In genomic region chr5:159826351-159827222, GRCh38 we compare ENCODE assay signal across 9 cellular contexts.
DNase-seq lines count a peak whose midpoint lies in the region; ATAC-seq and TF ChIP-seq lines count a peak whose summit lies in the region.
"Had no signal": no experiment of that assay in that cellular context is flagged by ENCODE, and none has a peak within 500 bp of the region (broad histone marks: within the 10 kb centered on the region; RNA-seq: fewer than 3 reads in every experiment).

No MANE protein-coding gene starts in this region.

- H3K27me3 Mint-ChIP-seq in activated naive CD8-positive, alpha-beta T cell treated with anti-CD3 and anti-CD28 coated beads, Interleukin-2, amount 50 U/mL, for 24 hours: peaks cover 29% of the 10 kb centered on the region
- peaks cover 9% of the 10 kb centered on the region for H3K27me3 Mint-ChIP-seq in activated naive CD8-positive, alpha-beta T cell treated with anti-CD3 and anti-CD28 coated beads for 36 hours
- H3K27me3 Mint-ChIP-seq: CD4-positive, CD25-positive, alpha-beta regulatory T cell had no signal

- no peaks in the 10 kb centered on the region for H3K36me3 Mint-ChIP-seq in activated naive CD8-positive, alpha-beta T cell treated with anti-CD3 and anti-CD28 coated beads, Interleukin-2, amount 50 U/mL, for 24 hours (ENCODE audit: low read depth)
- H3K36me3 Mint-ChIP-seq in activated naive CD8-positive, alpha-beta T cell treated with anti-CD3 and anti-CD28 coated beads for 36 hours: no peaks in the 10 kb centered on the region
- H3K36me3 Mint-ChIP-seq: CD4-positive, CD25-positive, alpha-beta regulatory T cell had no signal

- H3K9me3 Mint-ChIP-seq in activated naive CD8-positive, alpha-beta T cell treated with anti-CD3 and anti-CD28 coated beads, Interleukin-2, amount 50 U/mL, for 24 hours: no peaks in the 10 kb centered on the region
- no peaks in the 10 kb centered on the region for H3K9me3 Mint-ChIP-seq in activated naive CD8-positive, alpha-beta T cell treated with anti-CD3 and anti-CD28 coated beads for 36 hours

- POLR2A ChIA-PET in RWPE1 (lab: Yijun Ruan, JAX; ENCODE audit: low non-redundant PET): no interaction called here

- peak; percentile 36 for ATAC-seq in activated naive CD8-positive, alpha-beta T cell treated with anti-CD3 and anti-CD28 coated beads, Interleukin-2, amount 50 U/mL, for 24 hours
- ATAC-seq in HG03039 (IDR thresholded peaks at IDR 0.05; ENCODE audit: unreplicated experiment): peak; percentile 93

- no peak for DNase-seq in activated naive CD8-positive, alpha-beta T cell treated with anti-CD3 and anti-CD28 coated beads, Interleukin-2, amount 50 U/mL, for 24 hours
- no peak for DNase-seq in activated naive CD8-positive, alpha-beta T cell treated with anti-CD3 and anti-CD28 coated beads for 36 hours
- DNase-seq in RWPE1 (ENCODE audit: low spot score) (peak; percentile 86), iris pigment epithelial cell (ENCODE audit: low read depth) (peak; percentile 86), GF-D8 (lab: John Stamatoyannopoulos, UW) (no peak), NCI-H2227 treated with DMSO at 0.1 percent for 48 hours (lab: John Stamatoyannopoulos, UW) (no peak), activated gamma-delta T cell treated with Interleukin-2 at 50 U/mL for 16 hours (no peak)

- no peak overlapping the region for H3K27ac ChIP-seq in RWPE1

- no peak for TF ChIP-seq CTCF in RWPE1 (conservative IDR thresholded peaks at IDR 0.05; ENCODE audit: low read depth)

- no peak overlapping the region for H3K4me3 Mint-ChIP-seq in activated naive CD8-positive, alpha-beta T cell treated with anti-CD3 and anti-CD28 coated beads, Interleukin-2, amount 50 U/mL, for 24 hours
- H3K4me3 Mint-ChIP-seq in activated naive CD8-positive, alpha-beta T cell treated with anti-CD3 and anti-CD28 coated beads for 36 hours: no peak overlapping the region
- H3K4me3 Mint-ChIP-seq: CD4-positive, CD25-positive, alpha-beta regulatory T cell had no signal

- CTCF ChIA-PET in RWPE1 (lab: Yijun Ruan, JAX): interaction anchor here (0.6 kb wide), 1 partner anchor 20 kb away, joined by 3 read pairs; no protein-coding TSS in a partner anchor

- H3K4me1 Mint-ChIP-seq in activated naive CD8-positive, alpha-beta T cell treated with anti-CD3 and anti-CD28 coated beads, Interleukin-2, amount 50 U/mL, for 24 hours: no peaks in the 10 kb centered on the region
- no peaks in the 10 kb centered on the region for H3K4me1 Mint-ChIP-seq in activated naive CD8-positive, alpha-beta T cell treated with anti-CD3 and anti-CD28 coated beads for 36 hours
- H3K4me1 Mint-ChIP-seq: CD4-positive, CD25-positive, alpha-beta regulatory T cell had no signal

- no peak overlapping the region for H3K27ac Mint-ChIP-seq in activated naive CD8-positive, alpha-beta T cell treated with anti-CD3 and anti-CD28 coated beads, Interleukin-2, amount 50 U/mL, for 24 hours
- H3K27ac Mint-ChIP-seq in activated naive CD8-positive, alpha-beta T cell treated with anti-CD3 and anti-CD28 coated beads for 36 hours: no peak overlapping the region
- H3K27ac Mint-ChIP-seq: CD4-positive, CD25-positive, alpha-beta regulatory T cell had no signal

Comparison
In these comparisons a context has a peak if more than half of its experiments do, and no peak if none do; other contexts are left out.
1. DNase-seq: peak in RWPE1 (single experiment) and iris pigment epithelial cell (single experiment); none in activated naive CD8-positive, alpha-beta T cell treated with anti-CD3 and anti-CD28 coated beads, Interleukin-2, amount 50 U/mL, for 24 hours (single experiment), activated naive CD8-positive, alpha-beta T cell treated with anti-CD3 and anti-CD28 coated beads for 36 hours (single experiment), GF-D8 (single experiment), NCI-H2227 treated with DMSO at 0.1 percent for 48 hours (single experiment) and activated gamma-delta T cell treated with Interleukin-2 at 50 U/mL for 16 hours (single experiment).